ENCODE assay signal across 1 cellular context in the genomic region with DNA sequence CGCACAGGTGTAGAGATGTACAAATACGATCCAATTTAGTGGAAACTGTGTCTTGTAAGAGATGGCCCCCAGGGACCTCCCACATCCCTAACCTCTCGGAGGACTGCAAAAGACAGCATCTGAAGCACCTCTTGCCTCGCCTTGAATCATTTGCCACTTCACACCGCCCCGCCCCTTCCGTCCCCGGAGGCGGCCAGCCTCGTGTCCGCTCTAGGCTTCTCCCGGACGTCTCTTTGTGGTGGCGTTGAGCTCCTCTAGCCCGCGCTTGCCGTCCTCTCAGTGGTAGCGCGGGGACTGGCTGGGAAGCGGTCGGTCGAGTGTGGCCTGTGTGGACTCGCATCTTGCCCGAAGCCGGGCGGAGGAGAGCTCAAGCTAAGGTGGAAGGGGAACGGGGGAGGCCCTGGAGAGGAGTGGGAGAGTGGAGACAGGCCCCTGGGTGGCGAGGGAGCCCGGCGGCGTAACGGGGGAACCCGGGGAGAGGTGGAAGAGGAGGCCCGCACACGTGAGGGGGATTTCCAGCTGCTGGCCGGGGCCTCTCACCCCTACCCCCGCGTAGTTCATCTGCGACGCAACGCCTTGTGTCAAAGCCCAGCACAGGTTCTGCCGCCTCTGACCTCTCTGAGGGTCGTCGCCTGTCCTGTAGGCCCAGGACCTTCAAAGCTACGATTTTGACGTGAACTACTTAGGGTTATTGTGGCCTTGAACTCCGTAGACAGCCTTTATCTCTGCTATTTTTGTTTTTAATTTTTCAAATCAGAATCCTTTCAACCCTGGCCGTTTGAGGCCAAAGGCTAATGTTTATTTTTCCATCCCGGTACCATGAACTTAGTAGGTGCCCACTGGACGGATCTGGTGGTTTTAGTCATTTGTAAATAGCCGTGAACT.
TF ChIP-seq lines count a peak whose summit lies in the region.

A gene (plus strand): TSS at position 279 of the 885 bp plus-strand sequence. CDS start 7,845 bp downstream, outside the sequence.

TF ChIP-seq in GM12878, 131 proteins besides CTCF, POLR2A, EP300 and RAD21 (continued from another document and continues in another):
- TF ChIP-seq, protein P1, sequence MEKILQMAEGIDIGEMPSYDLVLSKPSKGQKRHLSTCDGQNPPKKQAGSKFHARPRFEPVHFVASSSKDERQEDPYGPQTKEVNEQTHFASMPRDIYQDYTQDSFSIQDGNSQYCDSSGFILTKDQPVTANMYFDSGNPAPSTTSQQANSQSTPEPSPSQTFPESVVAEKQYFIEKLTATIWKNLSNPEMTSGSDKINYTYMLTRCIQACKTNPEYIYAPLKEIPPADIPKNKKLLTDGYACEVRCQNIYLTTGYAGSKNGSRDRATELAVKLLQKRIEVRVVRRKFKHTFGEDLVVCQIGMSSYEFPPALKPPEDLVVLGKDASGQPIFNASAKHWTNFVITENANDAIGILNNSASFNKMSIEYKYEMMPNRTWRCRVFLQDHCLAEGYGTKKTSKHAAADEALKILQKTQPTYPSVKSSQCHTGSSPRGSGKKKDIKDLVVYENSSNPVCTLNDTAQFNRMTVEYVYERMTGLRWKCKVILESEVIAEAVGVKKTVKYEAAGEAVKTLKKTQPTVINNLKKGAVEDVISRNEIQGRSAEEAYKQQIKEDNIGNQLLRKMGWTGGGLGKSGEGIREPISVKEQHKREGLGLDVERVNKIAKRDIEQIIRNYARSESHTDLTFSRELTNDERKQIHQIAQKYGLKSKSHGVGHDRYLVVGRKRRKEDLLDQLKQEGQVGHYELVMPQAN (conservative IDR thresholded peaks at IDR 0.05) = peak; percentile 82; the same call in 1 of the 2 replicates
- TF ChIP-seq LARP7 (IDR thresholded peaks at IDR 0.05) (peak; percentile 90; the same call in 1 of the 2 replicates), ZNF274 (IDR thresholded peaks at IDR 0.05; ENCODE audit: insufficient read depth, insufficient read length) (no peak), TCF12 (IDR thresholded peaks at IDR 0.05; ENCODE audit: low read depth, low read length) (no peak; the same call in 1 of the 2 replicates), YBX1 (IDR thresholded peaks at IDR 0.05) (no peak), SREBF1 (IDR thresholded peaks at IDR 0.05; ENCODE audit: low read length) (no peak), WRNIP1 (IDR thresholded peaks at IDR 0.05; ENCODE audit: borderline replicate concordance, low read depth, low read length) (no peak), ETV6 (conservative IDR thresholded peaks at IDR 0.05 in 1 of 2, IDR thresholded peaks at IDR 0.05 in 1 of 2; ENCODE audit: borderline replicate concordance in 1 of 2, low read depth in 1 of 2) (peak in 1 of 2 experiments; percentile 54; a peak in 1 of 4 replicates), STAT1 (conservative IDR thresholded peaks at IDR 0.05) (no peak; the same call in 1 of the 2 replicates), IKZF2 (IDR thresholded peaks at IDR 0.05) (peak; percentile 50 to 85; a peak in 3 of 4 replicates), SIN3A (IDR thresholded peaks at IDR 0.05; ENCODE audit: low read depth, low read length) (no peak), STAT3 (IDR thresholded peaks at IDR 0.05; ENCODE audit: low read depth, low read length) (no peak), TARDBP (IDR thresholded peaks at IDR 0.05; ENCODE audit: borderline replicate concordance) (peak; percentile 82; the same call in 1 of the 2 replicates), MEF2A (IDR thresholded peaks at IDR 0.05; ENCODE audit: insufficient read depth, low read depth, low read length) (peak; percentile 62; the same call in 1 of the 2 replicates), MYC (IDR thresholded peaks at IDR 0.05; ENCODE audit: insufficient read depth, insufficient read length, insufficient replicate concordance, low read length, severe bottlenecking) (no peak), MEF2B (IDR thresholded peaks at IDR 0.05; ENCODE audit: partially characterized antibody, poor library complexity, severe bottlenecking) (peak; percentile 90), IRF4 (IDR thresholded peaks at IDR 0.05; ENCODE audit: low read depth, low read length) (no peak; the same call in 1 of the 2 replicates), HDAC2 (IDR thresholded peaks at IDR 0.05) (no peak), NFIC (IDR thresholded peaks at IDR 0.05; ENCODE audit: low read depth, low read length) (peak; percentile 31; the same call in 1 of the 2 replicates), ZNF384 (IDR thresholded peaks at IDR 0.05; ENCODE audit: borderline replicate concordance, low read depth, low read length) (no peak), ZNF622 (IDR thresholded peaks at IDR 0.05) (no peak), ZZZ3 (IDR thresholded peaks at IDR 0.05; ENCODE audit: control insufficient read depth, insufficient read length, low read depth) (no peak), TBL1XR1 (IDR thresholded peaks at IDR 0.05; ENCODE audit: low read depth, low read length) (peak; percentile 16; the same call in 1 of the 2 replicates), CBX5 (IDR thresholded peaks at IDR 0.05; ENCODE audit: low read depth) (peak; percentile 88), RFX5 (IDR thresholded peaks at IDR 0.05; ENCODE audit: low read depth, low read length) (no peak), SMAD5 (IDR thresholded peaks at IDR 0.05; ENCODE audit: low read depth) (peak; percentile 80; the same call in 1 of the 2 replicates), NBN (IDR thresholded peaks at IDR 0.05) (peak; percentile 98), RUNX3 (IDR thresholded peaks at IDR 0.05; ENCODE audit: low read length) (peak; percentile 92), IKZF1 (conservative IDR thresholded peaks at IDR 0.05) (peak; percentile 92)
- TF ChIP-seq, protein P2, sequence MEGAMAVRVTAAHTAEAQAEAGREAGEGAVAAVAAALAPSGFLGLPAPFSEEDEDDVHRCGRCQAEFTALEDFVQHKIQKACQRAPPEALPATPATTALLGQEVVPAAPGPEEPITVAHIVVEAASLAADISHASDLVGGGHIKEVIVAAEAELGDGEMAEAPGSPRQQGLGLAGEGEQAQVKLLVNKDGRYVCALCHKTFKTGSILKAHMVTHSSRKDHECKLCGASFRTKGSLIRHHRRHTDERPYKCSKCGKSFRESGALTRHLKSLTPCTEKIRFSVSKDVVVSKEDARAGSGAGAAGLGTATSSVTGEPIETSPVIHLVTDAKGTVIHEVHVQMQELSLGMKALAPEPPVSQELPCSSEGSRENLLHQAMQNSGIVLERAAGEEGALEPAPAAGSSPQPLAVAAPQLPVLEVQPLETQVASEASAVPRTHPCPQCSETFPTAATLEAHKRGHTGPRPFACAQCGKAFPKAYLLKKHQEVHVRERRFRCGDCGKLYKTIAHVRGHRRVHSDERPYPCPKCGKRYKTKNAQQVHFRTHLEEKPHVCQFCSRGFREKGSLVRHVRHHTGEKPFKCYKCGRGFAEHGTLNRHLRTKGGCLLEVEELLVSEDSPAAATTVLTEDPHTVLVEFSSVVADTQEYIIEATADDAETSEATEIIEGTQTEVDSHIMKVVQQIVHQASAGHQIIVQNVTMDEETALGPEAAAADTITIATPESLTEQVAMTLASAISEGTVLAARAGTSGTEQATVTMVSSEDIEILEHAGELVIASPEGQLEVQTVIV (IDR thresholded peaks at IDR 0.05; ENCODE audit: borderline replicate concordance, partially characterized antibody) = no peak
- TF ChIP-seq, protein P3, sequence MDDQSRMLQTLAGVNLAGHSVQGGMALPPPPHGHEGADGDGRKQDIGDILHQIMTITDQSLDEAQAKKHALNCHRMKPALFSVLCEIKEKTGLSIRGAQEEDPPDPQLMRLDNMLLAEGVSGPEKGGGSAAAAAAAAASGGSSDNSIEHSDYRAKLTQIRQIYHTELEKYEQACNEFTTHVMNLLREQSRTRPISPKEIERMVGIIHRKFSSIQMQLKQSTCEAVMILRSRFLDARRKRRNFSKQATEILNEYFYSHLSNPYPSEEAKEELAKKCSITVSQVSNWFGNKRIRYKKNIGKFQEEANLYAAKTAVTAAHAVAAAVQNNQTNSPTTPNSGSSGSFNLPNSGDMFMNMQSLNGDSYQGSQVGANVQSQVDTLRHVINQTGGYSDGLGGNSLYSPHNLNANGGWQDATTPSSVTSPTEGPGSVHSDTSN (IDR thresholded peaks at IDR 0.05; ENCODE audit: insufficient replicate concordance, low read depth, low read length) = peak; percentile 2
- TF ChIP-seq, protein P4, sequence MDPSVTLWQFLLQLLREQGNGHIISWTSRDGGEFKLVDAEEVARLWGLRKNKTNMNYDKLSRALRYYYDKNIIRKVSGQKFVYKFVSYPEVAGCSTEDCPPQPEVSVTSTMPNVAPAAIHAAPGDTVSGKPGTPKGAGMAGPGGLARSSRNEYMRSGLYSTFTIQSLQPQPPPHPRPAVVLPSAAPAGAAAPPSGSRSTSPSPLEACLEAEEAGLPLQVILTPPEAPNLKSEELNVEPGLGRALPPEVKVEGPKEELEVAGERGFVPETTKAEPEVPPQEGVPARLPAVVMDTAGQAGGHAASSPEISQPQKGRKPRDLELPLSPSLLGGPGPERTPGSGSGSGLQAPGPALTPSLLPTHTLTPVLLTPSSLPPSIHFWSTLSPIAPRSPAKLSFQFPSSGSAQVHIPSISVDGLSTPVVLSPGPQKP (IDR thresholded peaks at IDR 0.05; ENCODE audit: low read depth, low read length) = peak; percentile 83
- TF ChIP-seq, protein P5, sequence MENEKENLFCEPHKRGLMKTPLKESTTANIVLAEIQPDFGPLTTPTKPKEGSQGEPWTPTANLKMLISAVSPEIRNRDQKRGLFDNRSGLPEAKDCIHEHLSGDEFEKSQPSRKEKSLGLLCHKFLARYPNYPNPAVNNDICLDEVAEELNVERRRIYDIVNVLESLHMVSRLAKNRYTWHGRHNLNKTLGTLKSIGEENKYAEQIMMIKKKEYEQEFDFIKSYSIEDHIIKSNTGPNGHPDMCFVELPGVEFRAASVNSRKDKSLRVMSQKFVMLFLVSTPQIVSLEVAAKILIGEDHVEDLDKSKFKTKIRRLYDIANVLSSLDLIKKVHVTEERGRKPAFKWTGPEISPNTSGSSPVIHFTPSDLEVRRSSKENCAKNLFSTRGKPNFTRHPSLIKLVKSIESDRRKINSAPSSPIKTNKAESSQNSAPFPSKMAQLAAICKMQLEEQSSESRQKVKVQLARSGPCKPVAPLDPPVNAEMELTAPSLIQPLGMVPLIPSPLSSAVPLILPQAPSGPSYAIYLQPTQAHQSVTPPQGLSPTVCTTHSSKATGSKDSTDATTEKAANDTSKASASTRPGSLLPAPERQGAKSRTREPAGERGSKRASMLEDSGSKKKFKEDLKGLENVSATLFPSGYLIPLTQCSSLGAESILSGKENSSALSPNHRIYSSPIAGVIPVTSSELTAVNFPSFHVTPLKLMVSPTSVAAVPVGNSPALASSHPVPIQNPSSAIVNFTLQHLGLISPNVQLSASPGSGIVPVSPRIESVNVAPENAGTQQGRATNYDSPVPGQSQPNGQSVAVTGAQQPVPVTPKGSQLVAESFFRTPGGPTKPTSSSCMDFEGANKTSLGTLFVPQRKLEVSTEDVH (IDR thresholded peaks at IDR 0.05; ENCODE audit: low read depth, partially characterized antibody) = peak; percentile 64
- TF ChIP-seq, protein P6, sequence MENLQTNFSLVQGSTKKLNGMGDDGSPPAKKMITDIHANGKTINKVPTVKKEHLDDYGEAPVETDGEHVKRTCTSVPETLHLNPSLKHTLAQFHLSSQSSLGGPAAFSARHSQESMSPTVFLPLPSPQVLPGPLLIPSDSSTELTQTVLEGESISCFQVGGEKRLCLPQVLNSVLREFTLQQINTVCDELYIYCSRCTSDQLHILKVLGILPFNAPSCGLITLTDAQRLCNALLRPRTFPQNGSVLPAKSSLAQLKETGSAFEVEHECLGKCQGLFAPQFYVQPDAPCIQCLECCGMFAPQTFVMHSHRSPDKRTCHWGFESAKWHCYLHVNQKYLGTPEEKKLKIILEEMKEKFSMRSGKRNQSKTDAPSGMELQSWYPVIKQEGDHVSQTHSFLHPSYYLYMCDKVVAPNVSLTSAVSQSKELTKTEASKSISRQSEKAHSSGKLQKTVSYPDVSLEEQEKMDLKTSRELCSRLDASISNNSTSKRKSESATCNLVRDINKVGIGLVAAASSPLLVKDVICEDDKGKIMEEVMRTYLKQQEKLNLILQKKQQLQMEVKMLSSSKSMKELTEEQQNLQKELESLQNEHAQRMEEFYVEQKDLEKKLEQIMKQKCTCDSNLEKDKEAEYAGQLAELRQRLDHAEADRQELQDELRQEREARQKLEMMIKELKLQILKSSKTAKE (IDR thresholded peaks at IDR 0.05; ENCODE audit: low read depth, poor library complexity, severe bottlenecking) = no peak
- TF ChIP-seq, protein P7, sequence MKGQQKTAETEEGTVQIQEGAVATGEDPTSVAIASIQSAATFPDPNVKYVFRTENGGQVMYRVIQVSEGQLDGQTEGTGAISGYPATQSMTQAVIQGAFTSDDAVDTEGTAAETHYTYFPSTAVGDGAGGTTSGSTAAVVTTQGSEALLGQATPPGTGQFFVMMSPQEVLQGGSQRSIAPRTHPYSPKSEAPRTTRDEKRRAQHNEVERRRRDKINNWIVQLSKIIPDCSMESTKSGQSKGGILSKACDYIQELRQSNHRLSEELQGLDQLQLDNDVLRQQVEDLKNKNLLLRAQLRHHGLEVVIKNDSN (IDR thresholded peaks at IDR 0.05; ENCODE audit: borderline replicate concordance, extremely low read length, insufficient read depth, low read depth, low read length) = peak; percentile 79
- TF ChIP-seq, protein P8, sequence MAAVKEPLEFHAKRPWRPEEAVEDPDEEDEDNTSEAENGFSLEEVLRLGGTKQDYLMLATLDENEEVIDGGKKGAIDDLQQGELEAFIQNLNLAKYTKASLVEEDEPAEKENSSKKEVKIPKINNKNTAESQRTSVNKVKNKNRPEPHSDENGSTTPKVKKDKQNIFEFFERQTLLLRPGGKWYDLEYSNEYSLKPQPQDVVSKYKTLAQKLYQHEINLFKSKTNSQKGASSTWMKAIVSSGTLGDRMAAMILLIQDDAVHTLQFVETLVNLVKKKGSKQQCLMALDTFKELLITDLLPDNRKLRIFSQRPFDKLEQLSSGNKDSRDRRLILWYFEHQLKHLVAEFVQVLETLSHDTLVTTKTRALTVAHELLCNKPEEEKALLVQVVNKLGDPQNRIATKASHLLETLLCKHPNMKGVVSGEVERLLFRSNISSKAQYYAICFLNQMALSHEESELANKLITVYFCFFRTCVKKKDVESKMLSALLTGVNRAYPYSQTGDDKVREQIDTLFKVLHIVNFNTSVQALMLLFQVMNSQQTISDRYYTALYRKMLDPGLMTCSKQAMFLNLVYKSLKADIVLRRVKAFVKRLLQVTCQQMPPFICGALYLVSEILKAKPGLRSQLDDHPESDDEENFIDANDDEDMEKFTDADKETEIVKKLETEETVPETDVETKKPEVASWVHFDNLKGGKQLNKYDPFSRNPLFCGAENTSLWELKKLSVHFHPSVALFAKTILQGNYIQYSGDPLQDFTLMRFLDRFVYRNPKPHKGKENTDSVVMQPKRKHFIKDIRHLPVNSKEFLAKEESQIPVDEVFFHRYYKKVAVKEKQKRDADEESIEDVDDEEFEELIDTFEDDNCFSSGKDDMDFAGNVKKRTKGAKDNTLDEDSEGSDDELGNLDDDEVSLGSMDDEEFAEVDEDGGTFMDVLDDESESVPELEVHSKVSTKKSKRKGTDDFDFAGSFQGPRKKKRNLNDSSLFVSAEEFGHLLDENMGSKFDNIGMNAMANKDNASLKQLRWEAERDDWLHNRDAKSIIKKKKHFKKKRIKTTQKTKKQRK (IDR thresholded peaks at IDR 0.05; ENCODE audit: low read depth, low read length) = no peak
